ENCODE assay signal across 9 cellular contexts in genomic region chr3:129604223-129604941, GRCh38. TPM values are rescaled to one million over a fixed set of nuclear protein-coding genes. Genes with fewer than 3 reads are reported as not detected.
DNase-seq lines count a peak whose midpoint lies in the region; FAIRE-seq and TF ChIP-seq lines count a peak whose summit lies in the region.
"Had no signal": no experiment of that assay in that cellular context is flagged by ENCODE, and none has a peak within 500 bp of the region (broad histone marks: within the 10 kb centered on the region; RNA-seq: fewer than 3 reads in every experiment).

No MANE protein-coding gene starts in this region.

- H2AFZ ChIP-seq in endothelial cell of umbilical vein (ENCODE audit: low read depth, low read length), result no peak overlapping the region

- H3K4me1 Mint-ChIP-seq in IgD-negative memory B cell (peaks cover 2 to 8% (median 5%) of the 10 kb centered on the region in 3 donors), neural crest cell (peaks cover 46% of the 10 kb centered on the region)

- H3K4me3 ChIP-seq in AG09309 (ENCODE audit: control insufficient read depth, low read depth, low read length) (peak overlapping the region; percentile 68), endothelial cell of umbilical vein (replicated peaks in 1 of 3; ENCODE audit: insufficient read depth in 1 of 3, low read depth in 1 of 3, low read length in 3 of 3) (peak overlapping the region; percentile 19 to 87 (median 64))

- H3K79me2 ChIP-seq in endothelial cell of umbilical vein (ENCODE audit: control insufficient read depth, insufficient read depth, low read length), result peaks cover 67% of the 10 kb centered on the region

- H3K4me1 ChIP-seq in endothelial cell of umbilical vein (ENCODE audit: control insufficient read depth, extremely low read depth, insufficient read depth, low read length), result peaks cover 56% of the 10 kb centered on the region

- no peaks in the 10 kb centered on the region for H4K20me1 ChIP-seq in endothelial cell of umbilical vein (replicated peaks; ENCODE audit: control insufficient read depth, extremely low read depth, insufficient read depth, low read length)

- peak; percentile 26 for FAIRE-seq in endothelial cell of umbilical vein (lab: Jason Lieb, UNC)
- FAIRE-seq: keratinocyte had no signal

- H3K27me3 Mint-ChIP-seq in IgD-negative memory B cell (peaks cover 10% of the 10 kb centered on the region), neural crest cell (ENCODE audit: low read depth) (peaks cover 43% of the 10 kb centered on the region)

- intact Hi-C loops in endothelial cell of umbilical vein (cut with micrococcal nuclease), result no loop called here

- H3K27me3 ChIP-seq in endothelial cell of umbilical vein (ENCODE audit: control insufficient read depth in 2 of 2, insufficient read depth in 2 of 2, low read length in 2 of 2), result no peaks in the 10 kb centered on the region

- H3K27ac Mint-ChIP-seq in IgD-negative memory B cell (peak overlapping the region; percentile 22 to 86 (median 82)), neural crest cell (ENCODE audit: unreplicated experiment) (no peak overlapping the region)

- no peaks in the 10 kb centered on the region for H3K9me1 ChIP-seq in endothelial cell of umbilical vein (replicated peaks; ENCODE audit: control insufficient read depth, extremely low read depth, insufficient read depth, low read length)

- H3K36me3 Mint-ChIP-seq in IgD-negative memory B cell, result no peaks in the 10 kb centered on the region
- H3K36me3 Mint-ChIP-seq in neural crest cell (ENCODE audit: low read depth), result no peaks in the 10 kb centered on the region

- dilution Hi-C loops in endothelial cell of umbilical vein (cut with MboI; ENCODE audit: extremely low pct_ligation_motif_present, low sequenced_read_pairs), result no loop called here

- BruUV-seq in endothelial cell of umbilical vein (replicated peaks; lab: Mats Ljungman, UMichigan), result no TSS peak

- peak overlapping the region; percentile 91 for H3K27ac ChIP-seq in endothelial cell of umbilical vein (ENCODE audit: insufficient read depth, low read depth, low read length)

- POLR2A ChIA-PET in endothelial cell of umbilical vein (lab: Charles Lee), result interaction anchor here (1.6 to 2.2 kb wide), 2 partner anchors 10 to 11 kb away, joined by 5 to 10 read pairs; no protein-coding TSS in a partner anchor

- H3K9me3 ChIP-seq in endothelial cell of umbilical vein (replicated peaks; ENCODE audit: control insufficient read depth, insufficient read depth, low read length), result no peaks in the 10 kb centered on the region

- H3K9me3 Mint-ChIP-seq in IgD-negative memory B cell (no peaks in the 10 kb centered on the region), neural crest cell (no peaks in the 10 kb centered on the region)

- CTCF ChIA-PET in endothelial cell of umbilical vein (lab: Charles Lee), result interaction anchor here (1.1 to 4.0 kb wide), 9 partner anchors 8 to 221 kb away, joined by 3 to 33 read pairs (median 8); no protein-coding TSS in a partner anchor

- peak overlapping the region; percentile 55 for H3K9ac ChIP-seq in endothelial cell of umbilical vein (replicated peaks; ENCODE audit: extremely low read depth, insufficient read depth, low read length)

- TF ChIP-seq POLR2A in endothelial cell of umbilical vein (IDR thresholded peaks at IDR 0.05; ENCODE audit: low read depth, low read length), result no peak

- no peaks in the 10 kb centered on the region for H3K36me3 ChIP-seq in endothelial cell of umbilical vein (ENCODE audit: control insufficient read depth in 2 of 2, extremely low read depth in 1 of 2, insufficient read depth in 2 of 2, low read length in 2 of 2)

- no peak for TF ChIP-seq CTCF in AG09309 (IDR thresholded peaks at IDR 0.05; ENCODE audit: control insufficient read depth, insufficient read depth, low read depth, low read length, missing control alignments)
- TF ChIP-seq CTCF in endothelial cell of umbilical vein (IDR thresholded peaks at IDR 0.05; ENCODE audit: extremely low read depth in 1 of 2, insufficient read depth in 1 of 2, low read depth in 1 of 2, low read length in 2 of 2), result no peak
- no peak for TF ChIP-seq CTCF in neural crest cell (conservative IDR thresholded peaks at IDR 0.05)

- peak overlapping the region; percentile 32 for H3K4me2 ChIP-seq in endothelial cell of umbilical vein (ENCODE audit: insufficient read depth, low read length)

- DNase-seq in AG09309 (ENCODE audit: low read depth) (no peak), endothelial cell of umbilical vein (ENCODE audit: low read depth, low spot score) (no peak), neural crest cell (ENCODE audit: low read depth, low spot score) (no peak), NCI-H446 treated with DMSO at 0.1 percent for 48 hours (lab: John Stamatoyannopoulos, UW) (no peak), SHP77 (lab: John Stamatoyannopoulos, UW) (no peak), NCI-H1930 (lab: John Stamatoyannopoulos, UW) (no peak), GOT3 (lab: John Stamatoyannopoulos, UW) (no peak)

- H3K4me3 Mint-ChIP-seq in IgD-negative memory B cell, result peak overlapping the region; percentile 47 to 76 (median 67)
- H3K4me3 Mint-ChIP-seq in neural crest cell, result peak overlapping the region; percentile 79

TF ChIP-seq in endothelial cell of umbilical vein, 7 proteins besides CTCF, POLR2A, EP300 and RAD21:
- TF ChIP-seq POLR2AphosphoS5 (IDR thresholded peaks at IDR 0.05; ENCODE audit: insufficient read depth, low read depth, low read length), result no peak
- no peak for TF ChIP-seq JUN (IDR thresholded peaks at IDR 0.05; ENCODE audit: borderline replicate concordance, insufficient read depth, insufficient read length, low read depth)
- TF ChIP-seq MYC (IDR thresholded peaks at IDR 0.05; ENCODE audit: low read depth, low read length), result no peak
- TF ChIP-seq, protein P1, sequence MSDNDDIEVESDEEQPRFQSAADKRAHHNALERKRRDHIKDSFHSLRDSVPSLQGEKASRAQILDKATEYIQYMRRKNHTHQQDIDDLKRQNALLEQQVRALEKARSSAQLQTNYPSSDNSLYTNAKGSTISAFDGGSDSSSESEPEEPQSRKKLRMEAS (IDR thresholded peaks at IDR 0.05; ENCODE audit: insufficient read depth, insufficient read length), result no peak
- no peak for TF ChIP-seq EZH2 (IDR thresholded peaks at IDR 0.05; ENCODE audit: borderline replicate concordance, low read depth, low read length, severe bottlenecking)
- no peak for TF ChIP-seq FOS (IDR thresholded peaks at IDR 0.05; ENCODE audit: borderline replicate concordance, insufficient read depth, low read length)
- TF ChIP-seq GATA2 (IDR thresholded peaks at IDR 0.05; ENCODE audit: insufficient read depth, insufficient read length, low read depth, low read length), result no peak

RNA-seq across cellular contexts. Expression of gene PLXND1, which starts 2.1 kb away (rescaled TPM):
- polyA plus RNA-seq in IgD-negative memory B cell (3.0 TPM), endothelial cell of umbilical vein (300 and 332 TPM in 2 replicates)
- total RNA-seq in endothelial cell of umbilical vein (834 and 860 TPM in 2 replicates), neural crest cell (39.4 and 44.3 TPM in 2 replicates)
- polyA plus RNA-seq in endothelial cell of umbilical vein (2011; cell fraction: cytosol; rRNA removed), result 436 and 495 TPM in 2 replicates
- polyA plus RNA-seq in endothelial cell of umbilical vein (2011; cell fraction: nucleus; rRNA removed), result 1,145 and 1,490 TPM in 2 replicates
- polyA plus RNA-seq in endothelial cell of umbilical vein (2012), result 463 and 559 TPM in 2 replicates
- polyA minus RNA-seq in endothelial cell of umbilical vein, result 583 and 647 TPM in 2 replicates
- 21.9 TPM for polyA minus RNA-seq in endothelial cell of umbilical vein (2011; cell fraction: cytosol; rRNA and poly(A)+ RNA removed)
- polyA minus RNA-seq in endothelial cell of umbilical vein (2011; cell fraction: nucleus; rRNA and poly(A)+ RNA removed), result 454 and 479 TPM in 2 replicates

Comparison
In these comparisons a context has a peak if more than half of its experiments do, and no peak if none do; other contexts are left out.
1. RNA of gene PLXND1, which starts 2.1 kb away (total RNA-seq): 834 to 860 TPM in endothelial cell of umbilical vein; 39.4 to 44.3 TPM in neural crest cell; every median in the first group is over 10 times any median in the second.